Comparison of ENCODE assay signal across 9 cellular contexts in the genomic region with DNA sequence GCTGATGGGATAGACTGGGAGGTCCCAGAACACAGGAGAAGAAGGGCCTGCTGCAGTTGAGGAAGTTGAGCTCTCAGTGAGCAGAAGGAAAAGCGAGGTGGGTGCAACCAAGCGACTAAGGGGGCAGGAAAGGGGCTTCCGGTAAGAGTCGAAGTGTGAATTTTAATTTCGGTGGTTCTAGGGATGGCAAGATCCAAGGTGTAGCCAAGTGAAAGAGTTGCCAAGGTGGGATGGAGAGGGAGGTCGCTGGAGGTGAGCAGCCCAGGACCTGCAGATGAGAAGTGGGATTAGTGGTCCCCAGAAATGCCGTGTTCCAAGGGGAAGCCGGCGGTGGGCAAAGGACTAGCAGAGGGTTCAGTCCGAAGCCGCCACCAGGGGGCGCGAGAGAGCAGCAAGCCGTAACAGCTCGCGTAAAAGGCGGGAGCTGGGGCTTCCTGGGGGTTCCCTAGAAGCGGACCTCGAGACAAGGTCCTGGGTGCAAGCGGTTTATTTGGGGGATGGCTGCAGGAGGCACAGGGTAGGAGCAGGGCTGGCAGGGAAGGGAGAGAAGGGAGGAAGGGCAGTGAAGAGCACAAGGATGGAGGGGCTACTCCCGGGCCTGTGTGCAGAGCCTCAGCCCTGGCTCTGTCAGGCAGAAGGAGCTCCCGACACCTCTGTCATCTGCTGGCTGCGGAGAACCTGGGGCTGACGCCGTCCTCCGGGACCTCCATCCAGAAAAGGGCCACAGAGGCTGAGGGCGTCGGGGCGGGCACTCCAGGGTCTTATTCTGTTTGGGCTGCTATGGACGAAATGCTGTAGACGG.
DNase-seq lines count a peak whose midpoint lies in the region; ATAC-seq and TF ChIP-seq lines count a peak whose summit lies in the region.
"Had no signal": no experiment of that assay in that cellular context is flagged by ENCODE, and none has a peak within 500 bp of the region (broad histone marks: within the 10 kb centered on the region; RNA-seq: fewer than 3 reads in every experiment).

No MANE protein-coding gene starts in this region.

- TF ChIP-seq EP300 in esophagus muscularis mucosa (IDR thresholded peaks at IDR 0.05): no peak

- DNase-seq in CD8-positive, alpha-beta T cell: peak in 2 of 7 experiments; percentile 13 to 27
- DNase-seq in H9: peak; percentile 80
- peak; percentile 3 for DNase-seq in T-helper 9 cell
- no peak for DNase-seq in esophagus muscularis mucosa (ENCODE audit: extremely low spot score)
- DNase-seq in posterior vena cava (ENCODE audit: low spot score): peak; percentile 89
- DNase-seq in uterus: no peak
- no peak for DNase-seq in GF-D8 (lab: John Stamatoyannopoulos, UW)
- no peak for DNase-seq in DMS153 (lab: John Stamatoyannopoulos, UW)

- H2BK12ac ChIP-seq in H9 (ENCODE audit: insufficient read length, low read depth, low read length): no peak overlapping the region

- no peaks in the 10 kb centered on the region for H3K79me2 ChIP-seq in H9 (ENCODE audit: insufficient read depth, low read length)

- H2BK5ac ChIP-seq in H9 (ENCODE audit: insufficient read length, low read length): no peak overlapping the region

- peaks cover 9% of the 10 kb centered on the region for H3K9me3 Mint-ChIP-seq in CD8-positive, alpha-beta T cell
- no peaks in the 10 kb centered on the region; a peak in 2 of 5 replicates for H3K9me3 Mint-ChIP-seq in H9

- no peak overlapping the region for H3K4me3 ChIP-seq in CD8-positive, alpha-beta T cell (ENCODE audit: low read depth, low read length)
- no peak overlapping the region for H3K4me3 ChIP-seq in esophagus muscularis mucosa
- H3K4me3 ChIP-seq in uterus: no peak overlapping the region

- no peak overlapping the region for H3K9ac ChIP-seq in H9 (ENCODE audit: extremely low read depth, insufficient read length, low read length)

- peak; percentile 59 for TF ChIP-seq CTCF in CD8-positive, alpha-beta T cell (IDR thresholded peaks at IDR 0.05)
- TF ChIP-seq CTCF in H9 (conservative IDR thresholded peaks at IDR 0.05): peak; percentile 94
- TF ChIP-seq CTCF in esophagus muscularis mucosa (IDR thresholded peaks at IDR 0.05): peak in 2 of 3 experiments; percentile 44 to 52
- peak in 2 of 4 experiments; percentile 37 to 47 for TF ChIP-seq CTCF in uterus (IDR thresholded peaks at IDR 0.05)

- H3K27me3 Mint-ChIP-seq in CD8-positive, alpha-beta T cell (ENCODE audit: low read depth): no peaks in the 10 kb centered on the region
- H3K27me3 Mint-ChIP-seq in H9 (ENCODE audit: low read depth): peaks cover 33% of the 10 kb centered on the region

- H3K27ac ChIP-seq in CD8-positive, alpha-beta T cell (ENCODE audit: low read depth, low read length): no peak overlapping the region
- H3K27ac ChIP-seq in H9 (ENCODE audit: insufficient read length, low read depth, low read length) (no peak overlapping the region), esophagus muscularis mucosa (replicated peaks in 1 of 4) (no peak overlapping the region), uterus (no peak overlapping the region)

- no peaks in the 10 kb centered on the region for H3K4me1 Mint-ChIP-seq in CD8-positive, alpha-beta T cell (ENCODE audit: low read depth)
- peaks cover 0 to 3% of the 10 kb centered on the region in 2 experiments; a peak in 1 of 4 replicates for H3K4me1 Mint-ChIP-seq in H9

- no peak overlapping the region for H4K91ac ChIP-seq in H9 (ENCODE audit: insufficient read length, low read depth, low read length)

- no peak overlapping the region for H3K4me3 Mint-ChIP-seq in CD8-positive, alpha-beta T cell
- no peak overlapping the region for H3K4me3 Mint-ChIP-seq in H9
- H3K4me3 Mint-ChIP-seq: stimulated activated naive CD8-positive, alpha-beta T cell treated with anti-CD3 and anti-CD28 coated beads, Interleukin-15, Interleukin-2, amounts not matched to agents 100 ng/mL and 50 ng/mL, for 24 hours had no signal

- no peaks in the 10 kb centered on the region for H3K9me3 ChIP-seq in CD8-positive, alpha-beta T cell (ENCODE audit: low read length)
- H3K9me3 ChIP-seq in H9 (ENCODE audit: control insufficient read depth, low read depth, low read length): no peaks in the 10 kb centered on the region
- no peaks in the 10 kb centered on the region for H3K9me3 ChIP-seq in esophagus muscularis mucosa
- no peaks in the 10 kb centered on the region for H3K9me3 ChIP-seq in uterus

- H3K4ac ChIP-seq in H9 (ENCODE audit: low read depth, low read length): no peak overlapping the region

- H3K23ac ChIP-seq in H9 (ENCODE audit: insufficient read length, low read depth, low read length): no peak overlapping the region

- H3K4me2 ChIP-seq in H9 (ENCODE audit: insufficient read depth, insufficient read length, low read length): no peak overlapping the region

- no peaks in the 10 kb centered on the region for H3K4me1 ChIP-seq in CD8-positive, alpha-beta T cell (ENCODE audit: insufficient read depth, low read length)
- H3K4me1 ChIP-seq in H9 (ENCODE audit: insufficient read depth, low read length) (no peaks in the 10 kb centered on the region), esophagus muscularis mucosa (no peaks in the 10 kb centered on the region), uterus (no peaks in the 10 kb centered on the region)

- no peaks in the 10 kb centered on the region for H3K36me3 ChIP-seq in CD8-positive, alpha-beta T cell (ENCODE audit: insufficient read depth, low read length)
- H3K36me3 ChIP-seq in esophagus muscularis mucosa (no peaks in the 10 kb centered on the region), uterus (no peaks in the 10 kb centered on the region)

- no peak overlapping the region for H2AFZ ChIP-seq in H9 (ENCODE audit: low read length)

- intact Hi-C loops in CD8-positive, alpha-beta T cell (cut with DNase I, micrococcal nuclease): no loop called here
- intact Hi-C loops in esophagus muscularis mucosa (cut with DNase I) (no loop called here), posterior vena cava (cut with DNase I) (loop anchor here in 1 of 2 donors (5.0 to 10.0 kb wide), 2 partner anchors 298 to 1134 kb away; no protein-coding TSS in a partner anchor), uterus (cut with DNase I; ENCODE audit: low total_unique reads) (no loop called here)

- WGBS in H9 (ENCODE audit: extremely low coverage, insufficient read length, low lambda C conversion rate): no CpG with 5 or more reads among the region's 31 CpGs
- WGBS in esophagus muscularis mucosa: 47% methylated on average over 30 of the region's 31 CpGs

- TF ChIP-seq POLR2A in esophagus muscularis mucosa (IDR thresholded peaks at IDR 0.05; ENCODE audit: low read depth) (no peak), uterus (IDR thresholded peaks at IDR 0.05) (no peak)

- no peak overlapping the region for H3K18ac ChIP-seq in H9 (ENCODE audit: insufficient read length, low read depth, low read length)

- no peak overlapping the region for H2BK15ac ChIP-seq in H9 (ENCODE audit: low read depth, low read length)

- H3K27ac Mint-ChIP-seq in CD8-positive, alpha-beta T cell: no peak overlapping the region
- H3K27ac Mint-ChIP-seq in H9: no peak overlapping the region
- H3K27ac Mint-ChIP-seq: stimulated activated naive CD8-positive, alpha-beta T cell treated with anti-CD3 and anti-CD28 coated beads, Interleukin-15, Interleukin-2, amounts not matched to agents 100 ng/mL and 50 ng/mL, for 24 hours had no signal

- no peak for ATAC-seq in CD8-positive, alpha-beta T cell

- CTCF ChIA-PET in CD8-positive, alpha-beta T cell (lab: Charles Lee): interaction anchor here (1.0 to 1.4 kb wide), 2 partner anchors 25 to 96 kb away, joined by 4 read pairs; no protein-coding TSS in a partner anchor

- H3K14ac ChIP-seq in H9 (ENCODE audit: insufficient read depth, low read length): no peak overlapping the region

- H2BK120ac ChIP-seq in H9 (ENCODE audit: low read depth, low read length, poor library complexity, severe bottlenecking): no peak overlapping the region

- H3K36me3 Mint-ChIP-seq in CD8-positive, alpha-beta T cell: no peaks in the 10 kb centered on the region
- no peaks in the 10 kb centered on the region for H3K36me3 Mint-ChIP-seq in H9 (ENCODE audit: insufficient read depth in 1 of 3, low read depth in 3 of 3)

- no peak overlapping the region for H3K56ac ChIP-seq in H9 (ENCODE audit: insufficient read length, low read depth, low read length)

- no peaks in the 10 kb centered on the region for H3K79me1 ChIP-seq in H9 (ENCODE audit: insufficient read depth, low read depth, low read length, poor library complexity, severe bottlenecking)

- H3T11ph ChIP-seq in H9 (ENCODE audit: low read length): no peak overlapping the region

- no peak overlapping the region for H4K8ac ChIP-seq in H9 (replicated peaks; ENCODE audit: insufficient read length, low read depth, low read length)

- no peak overlapping the region for H4K5ac ChIP-seq in H9 (ENCODE audit: insufficient read length, low read depth, low read length)

- POLR2A ChIA-PET in CD8-positive, alpha-beta T cell (lab: Charles Lee): no interaction called here

- no peaks in the 10 kb centered on the region for H3K23me2 ChIP-seq in H9 (ENCODE audit: insufficient read length, low read depth, low read length, poor library complexity, severe bottlenecking)

- H4K20me1 ChIP-seq in H9 (ENCODE audit: control insufficient read depth, insufficient read depth, insufficient read length): no peaks in the 10 kb centered on the region

- no peak overlapping the region for H2BK20ac ChIP-seq in H9 (ENCODE audit: low read depth, low read length, poor library complexity, severe bottlenecking)

- H3K27me3 ChIP-seq in CD8-positive, alpha-beta T cell (ENCODE audit: insufficient read depth, low read length): no peaks in the 10 kb centered on the region
- H3K27me3 ChIP-seq in H9 (ENCODE audit: insufficient read depth, low read length): no peaks in the 10 kb centered on the region; the same call in 1 of the 2 replicates
- peaks cover 0 to 15% (median 0%) of the 10 kb centered on the region in 4 donors for H3K27me3 ChIP-seq in esophagus muscularis mucosa
- H3K27me3 ChIP-seq in uterus: no peaks in the 10 kb centered on the region

- H2AK5ac ChIP-seq in H9 (ENCODE audit: insufficient read length, low read length): no peak overlapping the region

Comparison
In these comparisons a context has a peak if more than half of its experiments do, and no peak if none do; other contexts are left out.
1. DNase-seq: peak in H9 (single experiment), T-helper 9 cell (single experiment) and posterior vena cava (single experiment); none in esophagus muscularis mucosa (single experiment), uterus (0 of 2), GF-D8 (single experiment) and DMS153 (single experiment).